8 cellular contexts compared by ENCODE assay signal in genomic region chr1:11736746-11737639, GRCh38. TPM values are rescaled to one million over a fixed set of nuclear protein-coding genes. Genes with fewer than 3 reads are reported as not detected.
DNase-seq lines count a peak whose midpoint lies in the region; ATAC-seq and TF ChIP-seq lines count a peak whose summit lies in the region.

No MANE protein-coding gene starts in this region.

- H3K36me3 Mint-ChIP-seq in T-helper 17 cell (ENCODE audit: low read depth): no peaks in the 10 kb centered on the region
- no peaks in the 10 kb centered on the region for H3K36me3 Mint-ChIP-seq in chondrocyte (ENCODE audit: low read depth)

- H3K9me3 ChIP-seq in T-helper 17 cell (ENCODE audit: control insufficient read depth, low read length, poor library complexity, severe bottlenecking): no peaks in the 10 kb centered on the region

- H3K4me3 Mint-ChIP-seq in T-helper 17 cell (peak overlapping the region; percentile 96), chondrocyte (ENCODE audit: unreplicated experiment) (peak overlapping the region; percentile 91)

- no peak for DNase-seq in GM12864 (ENCODE audit: low read depth)
- no peak for DNase-seq in Jurkat, Clone E6-1 (ENCODE audit: low read depth, low spot score)
- peak; percentile 20 to 29 (median 26) for DNase-seq in T-helper 17 cell
- DNase-seq in chondrocyte (ENCODE audit: low spot score): no peak
- DNase-seq in kidney tubule cell (ENCODE audit: low spot score): peak; percentile 88
- DNase-seq in stimulated activated CD4-positive, alpha-beta T cell treated with anti-CD3 and anti-CD28 coated beads, Interleukin-1b, Interleukin-23, amount 100 ng/mL, for 48 hours: peak; percentile 34
- no peak for DNase-seq in DMS153 (lab: John Stamatoyannopoulos, UW)

- no peaks in the 10 kb centered on the region for H3K27me3 Mint-ChIP-seq in T-helper 17 cell
- H3K27me3 Mint-ChIP-seq in chondrocyte (ENCODE audit: low read depth): no peaks in the 10 kb centered on the region

- TF ChIP-seq CTCF in GM12864 (IDR thresholded peaks at IDR 0.05; ENCODE audit: low read depth, low read length, missing control alignments) (no peak), chondrocyte (IDR thresholded peaks at IDR 0.05) (no peak)

- peak; percentile 77 for ATAC-seq in T-helper 17 cell
- ATAC-seq in GM21367 (IDR thresholded peaks at IDR 0.05; ENCODE audit: unreplicated experiment): no peak

- H3K27ac Mint-ChIP-seq in T-helper 17 cell (peak overlapping the region; percentile 92), chondrocyte (ENCODE audit: unreplicated experiment) (peak overlapping the region; percentile 83)

- H3K4me3 ChIP-seq in GM12864 (ENCODE audit: low read depth, low read length): peak overlapping the region; percentile 91
- H3K4me3 ChIP-seq in Jurkat, Clone E6-1 (ENCODE audit: low read length): peak overlapping the region; percentile 95

- H3K4me1 Mint-ChIP-seq in T-helper 17 cell (peaks cover 44% of the 10 kb centered on the region), chondrocyte (ENCODE audit: low read depth) (peaks cover 11% of the 10 kb centered on the region)

- H3K9me3 Mint-ChIP-seq in chondrocyte (ENCODE audit: low read depth): no peaks in the 10 kb centered on the region

RNA-seq across cellular contexts. Expression of gene AGTRAP, which starts 1.1 kb away (rescaled TPM):
- 21.9 TPM for polyA plus RNA-seq in Jurkat, Clone E6-1 (2012; ENCODE audit: insufficient read depth, insufficient read length)
- total RNA-seq in T-helper 17 cell (10 to 100 TPM; 19.2 to 22.5 TPM), chondrocyte (19.8 to 25.5 TPM (median 23.8 TPM) in 3 replicates)

RNA-seq across cellular contexts. Expression of gene C1orf167, which starts 25.0 kb away (rescaled TPM):
- polyA plus RNA-seq in Jurkat, Clone E6-1 (2012; ENCODE audit: insufficient read depth, insufficient read length): not detected
- total RNA-seq in T-helper 17 cell (under 1 TPM in 1 of 2 donors, not detected in 1; 0.13 TPM), chondrocyte (0.36 TPM in 1 of 3 replicates, not detected in the others)

RNA-seq across cellular contexts. Expression of gene DRAXIN, which starts 45.5 kb away (rescaled TPM):
- 1.4 TPM for polyA plus RNA-seq in Jurkat, Clone E6-1 (2012; ENCODE audit: insufficient read depth, insufficient read length)
- total RNA-seq in T-helper 17 cell: under 1 TPM in 1 of 2 donors, not detected in 1; 0.17 TPM
- 0.17 to 0.29 TPM (median 0.18 TPM) in 3 replicates for total RNA-seq in chondrocyte

RNA-seq across cellular contexts. Expression of gene MAD2L2, which starts 56.0 kb away (rescaled TPM):
- polyA plus RNA-seq in Jurkat, Clone E6-1 (2012; ENCODE audit: insufficient read depth, insufficient read length): 178 TPM
- 10 to 100 TPM; 23.2 to 28.1 TPM for total RNA-seq in T-helper 17 cell
- 31.8 to 33.6 TPM (median 32.1 TPM) in 3 replicates for total RNA-seq in chondrocyte

Comparison
In these comparisons a context has a peak if more than half of its experiments do, and no peak if none do; other contexts are left out.
1. DNase-seq: peak in T-helper 17 cell (3 of 3), kidney tubule cell (single experiment) and stimulated activated CD4-positive, alpha-beta T cell treated with anti-CD3 and anti-CD28 coated beads, Interleukin-1b, Interleukin-23, amount 100 ng/mL, for 48 hours (single experiment); none in GM12864 (single experiment), Jurkat, Clone E6-1 (single experiment), chondrocyte (single experiment) and DMS153 (single experiment).